In genomic region chr5:121008041-121008440, GRCh38 we compare ENCODE assay signal across 27 cellular contexts.
DNase-seq lines count a peak whose midpoint lies in the region; TF ChIP-seq lines count a peak whose summit lies in the region.
"Had no signal": no experiment of that assay in that cellular context is flagged by ENCODE, and none has a peak within 500 bp of the region (broad histone marks: within the 10 kb centered on the region; RNA-seq: fewer than 3 reads in every experiment).

No MANE protein-coding gene starts in this region.

- no peak for DNase-seq in HAP-1 (ENCODE audit: low spot score in 2 of 2)
- DNase-seq: 8988T; ACHN; AML-193; BE2C; C1 segment of cervical spinal cord; Caco-2; Calu3; CD4-positive, alpha-beta memory T cell; CD4-positive, alpha-beta T cell; CD4-positive, CD25-positive, alpha-beta regulatory T cell; CD8-positive, alpha-beta memory T cell; CD8-positive, alpha-beta T cell; COR-L47; DMS 273 treated with DMSO at 0.1 percent for 48 hours; DMS153; DMS53; DMS79; DMS79 treated with DMSO at 0.1 percent for 48 hours; DND-41; EL had no signal

- no peak overlapping the region for H3K27ac ChIP-seq in neural cell (ENCODE audit: low read length)
- H3K27ac ChIP-seq: 22Rv1; A549; BLaER1; BLaER1 treated with 17β-estradiol and CSF1 and Interleukin-3, amounts not matched to agents 10 nM and 100 nM; C4-2B had no signal

- H2AFZ ChIP-seq in neural cell (ENCODE audit: low read depth, low read length) = no peak overlapping the region

- TF ChIP-seq CTCF in neural cell (IDR thresholded peaks at IDR 0.05; ENCODE audit: poor library complexity, severe bottlenecking) = no peak

- no peaks in the 10 kb centered on the region for H3K4me1 ChIP-seq in HAP-1
- H3K4me1 ChIP-seq: A549; BE2C; BLaER1; BLaER1 treated with 17β-estradiol and CSF1 and Interleukin-3, amounts not matched to agents 10 nM and 100 nM; Caco-2 had no signal

- no peaks in the 10 kb centered on the region for H3K9me3 ChIP-seq in neural cell (ENCODE audit: low read length)
- no peaks in the 10 kb centered on the region for H3K9me3 ChIP-seq in HAP-1
- H3K9me3 ChIP-seq: A549; BLaER1; BLaER1 treated with 17β-estradiol and CSF1 and Interleukin-3, amounts not matched to agents 10 nM and 100 nM; Caco-2 had no signal

- in situ Hi-C loops in HAP-1 (cut with MboI; ENCODE audit: low sequenced_read_pairs) = no loop called here

- TF ChIP-seq EP300 in neural cell (conservative IDR thresholded peaks at IDR 0.05; ENCODE audit: poor library complexity, severe bottlenecking) = peak; percentile 87

- H3K27me3 ChIP-seq in neural cell (ENCODE audit: insufficient read depth, low read depth, low read length) = no peaks in the 10 kb centered on the region
- H3K27me3 ChIP-seq in HAP-1 (ENCODE audit: low read depth) = no peaks in the 10 kb centered on the region
- H3K27me3 ChIP-seq: BE2C; BLaER1; BLaER1 treated with 17β-estradiol and CSF1 and Interleukin-3, amounts not matched to agents 10 nM and 100 nM had no signal

- TF ChIP-seq RAD21 in neural cell (conservative IDR thresholded peaks at IDR 0.05) = no peak

- H3K9ac ChIP-seq in neural cell (ENCODE audit: low read length) = no peak overlapping the region
- H3K9ac ChIP-seq: BLaER1; BLaER1 treated with 17β-estradiol and CSF1 and Interleukin-3, amounts not matched to agents 10 nM and 100 nM had no signal

- H3K79me2 ChIP-seq in neural cell (replicated peaks; ENCODE audit: insufficient read depth, low read length) = no peaks in the 10 kb centered on the region

- H3K36me3 ChIP-seq in neural cell (ENCODE audit: insufficient read depth, low read length) (no peaks in the 10 kb centered on the region), HAP-1 (replicated peaks) (no peaks in the 10 kb centered on the region)
- H3K36me3 ChIP-seq: BE2C; BLaER1; BLaER1 treated with 17β-estradiol and CSF1 and Interleukin-3, amounts not matched to agents 10 nM and 100 nM had no signal

- no peaks in the 10 kb centered on the region for H4K20me1 ChIP-seq in neural cell (ENCODE audit: insufficient read depth)
- H4K20me1 ChIP-seq: BLaER1; BLaER1 treated with 17β-estradiol and CSF1 and Interleukin-3, amounts not matched to agents 10 nM and 100 nM had no signal

- H3F3A ChIP-seq in neural cell (ENCODE audit: insufficient read depth, low read length, poor library complexity, severe bottlenecking) = no peaks in the 10 kb centered on the region

- H3K9me2 ChIP-seq in neural cell (ENCODE audit: insufficient read depth, low read length) = no peaks in the 10 kb centered on the region

- no peak overlapping the region for H3K4me3 ChIP-seq in neural cell (ENCODE audit: low read length)
- no peak overlapping the region for H3K4me3 ChIP-seq in HAP-1
- H3K4me3 ChIP-seq: A549; BLaER1; BLaER1 treated with 17β-estradiol and CSF1 and Interleukin-3, amounts not matched to agents 10 nM and 100 nM had no signal

- no peak overlapping the region for H3K4me2 ChIP-seq in neural cell (ENCODE audit: low read length)
- H3K4me2 ChIP-seq: A549; BLaER1; BLaER1 treated with 17β-estradiol and CSF1 and Interleukin-3, amounts not matched to agents 10 nM and 100 nM had no signal

TF ChIP-seq in neural cell, 6 proteins besides CTCF, POLR2A, EP300 and RAD21:
- TF ChIP-seq POLR2AphosphoS5 (IDR thresholded peaks at IDR 0.05) = peak; percentile 70
- TF ChIP-seq MXI1 (conservative IDR thresholded peaks at IDR 0.05; ENCODE audit: poor library complexity, severe bottlenecking) = no peak
- TF ChIP-seq SMC3 (conservative IDR thresholded peaks at IDR 0.05; ENCODE audit: poor library complexity) = no peak
- TF ChIP-seq REST (IDR thresholded peaks at IDR 0.05; ENCODE audit: borderline replicate concordance) = peak; percentile 96
- no peak for TF ChIP-seq TAF1 (IDR thresholded peaks at IDR 0.05; ENCODE audit: low read depth)
- no peak for TF ChIP-seq EZH2 (IDR thresholded peaks at IDR 0.05; ENCODE audit: borderline replicate concordance, insufficient read depth, low read length, poor library complexity, severe bottlenecking)
